Comparison of ENCODE assay signal across 28 cellular contexts in the genomic region with DNA sequence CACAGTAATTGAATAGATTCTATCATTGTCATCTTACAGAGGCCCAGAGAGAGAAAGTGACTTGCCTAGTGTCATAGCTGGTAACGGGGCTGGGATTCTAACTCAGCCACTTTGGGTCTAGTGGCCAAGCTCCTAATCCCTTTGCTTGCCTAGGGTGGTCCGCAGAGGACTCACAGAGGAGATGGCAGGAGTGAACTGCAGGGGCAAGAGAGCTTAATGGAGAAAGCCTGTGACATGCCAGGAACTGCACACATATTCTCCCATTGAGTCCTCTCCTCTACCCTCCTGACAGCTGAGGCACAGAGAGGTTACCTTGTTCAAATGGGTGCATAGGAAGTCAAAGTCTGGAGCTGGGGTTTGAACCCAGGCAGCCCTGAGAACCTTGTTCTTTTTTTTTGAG. TPM values are rescaled to one million over a fixed set of nuclear protein-coding genes. Genes with fewer than 3 reads are reported as not detected.
DNase-seq lines count a peak whose midpoint lies in the region; ATAC-seq and TF ChIP-seq lines count a peak whose summit lies in the region.
"Had no signal": no experiment of that assay in that cellular context is flagged by ENCODE, and none has a peak within 500 bp of the region (broad histone marks: within the 10 kb centered on the region; RNA-seq: fewer than 3 reads in every experiment).

No MANE protein-coding gene starts in this region.

- no peaks in the 10 kb centered on the region for H3K9me3 ChIP-seq in CD4-positive, alpha-beta memory T cell (ENCODE audit: control insufficient read depth in 1 of 2, low read length in 2 of 2)
- H3K9me3 ChIP-seq in trophoblast cell (ENCODE audit: insufficient read depth, low read depth, low read length) (no peaks in the 10 kb centered on the region), neuronal stem cell (replicated peaks in 1 of 2; ENCODE audit: control insufficient read depth in 2 of 2, insufficient read depth in 1 of 2, low read depth in 1 of 2, low read length in 2 of 2) (peaks cover 0 to 7% of the 10 kb centered on the region in 2 donors)
- H3K9me3 ChIP-seq: psoas muscle had no signal

- ATAC-seq in activated B cell treated with CpG ODN at 0.5 μM for 24 hours (ENCODE audit: low read depth): no peak
- ATAC-seq in GM19328 (IDR thresholded peaks at IDR 0.05; ENCODE audit: unreplicated experiment): no peak
- ATAC-seq: HCT116, psoas muscle had no signal

- H3K4me3 ChIP-seq in CD4-positive, alpha-beta memory T cell (ENCODE audit: low read length in 2 of 2): no peak overlapping the region
- H3K4me3 ChIP-seq in trophoblast cell (ENCODE audit: low read depth, low read length) (no peak overlapping the region), neuronal stem cell (ENCODE audit: low read length in 2 of 2) (no peak overlapping the region)
- H3K4me3 ChIP-seq: cardiac muscle cell, psoas muscle had no signal

- H3K4ac ChIP-seq in trophoblast cell (ENCODE audit: low read depth, low read length): no peak overlapping the region
- no peak overlapping the region for H3K4ac ChIP-seq in neuronal stem cell (ENCODE audit: low read length)

- H3K36me3 Mint-ChIP-seq in CD4-positive, alpha-beta memory T cell: peaks cover 22 to 42% of the 10 kb centered on the region in 2 donors
- peaks cover 34% of the 10 kb centered on the region for H3K36me3 Mint-ChIP-seq in activated B cell treated with CpG ODN at 0.5 μM for 24 hours (ENCODE audit: low read depth)
- H3K36me3 Mint-ChIP-seq: activated naive CD4-positive, alpha-beta T cell treated with anti-CD3 and anti-CD28 coated beads, Interleukin-2, amount 50 U/mL, for 24 hours; IgD-negative memory B cell had no signal

- peaks cover 18% of the 10 kb centered on the region for H3K36me3 ChIP-seq in CD4-positive, alpha-beta memory T cell (ENCODE audit: insufficient read depth, low read length)
- H3K36me3 ChIP-seq in trophoblast cell (ENCODE audit: control insufficient read depth in 1 of 2, insufficient read depth in 2 of 2, low read length in 2 of 2): peaks cover 35 to 36% of the 10 kb centered on the region in 2 experiments
- H3K36me3 ChIP-seq in neuronal stem cell (replicated peaks in 1 of 2; ENCODE audit: control insufficient read depth in 2 of 2, insufficient read depth in 2 of 2, low read length in 2 of 2): peaks cover 30 to 32% of the 10 kb centered on the region in 2 donors

- H2BK15ac ChIP-seq in neuronal stem cell (ENCODE audit: low read length): no peak overlapping the region

- H3K14ac ChIP-seq in trophoblast cell (ENCODE audit: low read length): no peak overlapping the region
- no peak overlapping the region for H3K14ac ChIP-seq in neuronal stem cell (ENCODE audit: low read length)

- no peaks in the 10 kb centered on the region for H3K27me3 ChIP-seq in CD4-positive, alpha-beta memory T cell (ENCODE audit: insufficient read depth, low read length)
- H3K27me3 ChIP-seq in trophoblast cell (ENCODE audit: insufficient read depth, low read length): no peaks in the 10 kb centered on the region
- peaks cover 0 to 32% (median 0%) of the 10 kb centered on the region in 3 experiments for H3K27me3 ChIP-seq in neuronal stem cell (ENCODE audit: control insufficient read depth in 3 of 3, insufficient read depth in 3 of 3, low read depth in 1 of 3, low read length in 3 of 3)
- H3K27me3 ChIP-seq: cardiac muscle cell had no signal

- H3K4me2 ChIP-seq in trophoblast cell (ENCODE audit: low read length): no peak overlapping the region
- H3K4me2 ChIP-seq in neuronal stem cell (ENCODE audit: insufficient read depth, low read length, poor library complexity, severe bottlenecking): no peak overlapping the region

- H4K8ac ChIP-seq in trophoblast cell (ENCODE audit: low read depth, low read length): no peak overlapping the region
- no peak overlapping the region for H4K8ac ChIP-seq in neuronal stem cell (ENCODE audit: low read depth, low read length)

- DNase-seq in activated CD8-positive, alpha-beta memory T cell treated with anti-CD3 and anti-CD28 coated beads, Interleukin-2, amount 50 U/mL, for 48 hours: peak; percentile 34
- no peak for DNase-seq in activated CD8-positive, alpha-beta memory T cell treated with anti-CD3 and anti-CD28 coated beads, Interleukin-2, amount 50 U/mL, for 4 hours
- no peak for DNase-seq in CD4-positive, alpha-beta memory T cell
- DNase-seq in activated B cell treated with CpG ODN at 0.5 μM for 24 hours (no peak), trophoblast cell (no peak), superior temporal gyrus (ENCODE audit: extremely low spot score) (no peak), neuronal stem cell (ENCODE audit: low spot score) (no peak)
- DNase-seq: activated CD4-positive, CD25-positive, alpha-beta regulatory T cell treated with anti-CD3 and anti-CD28 coated beads, Interleukin-2, amount 50 U/mL, for 72 hours; aorta; EL; islet precursor cell; NCI-H1092 treated with DMSO at 0.1 percent for 48 hours; NCI-H187 treated with DMSO at 0.1 percent for 48 hours; NCI-H526; psoas muscle; substantia nigra; T-helper 1 cell had no signal

- peak overlapping the region in 2 of 8 donors; percentile 67 to 92 for H3K4me3 Mint-ChIP-seq in CD4-positive, alpha-beta memory T cell
- H3K4me3 Mint-ChIP-seq in activated B cell treated with CpG ODN at 0.5 μM for 24 hours: no peak overlapping the region
- H3K4me3 Mint-ChIP-seq: activated naive CD4-positive, alpha-beta T cell treated with anti-CD3 and anti-CD28 coated beads, Interleukin-2, amount 50 U/mL, for 24 hours had no signal

- H3K27ac Mint-ChIP-seq in CD4-positive, alpha-beta memory T cell: peak overlapping the region; percentile 22 to 91 (median 43)
- peak overlapping the region; percentile 56 for H3K27ac Mint-ChIP-seq in activated B cell treated with CpG ODN at 0.5 μM for 24 hours
- H3K27ac Mint-ChIP-seq: activated naive CD4-positive, alpha-beta T cell treated with anti-CD3 and anti-CD28 coated beads, Interleukin-2, amount 50 U/mL, for 24 hours had no signal

- H3K79me2 ChIP-seq in trophoblast cell (ENCODE audit: control insufficient read depth, insufficient read depth, low read length, poor library complexity): peaks cover 15% of the 10 kb centered on the region

- CTCF ChIA-PET in CD4-positive, alpha-beta memory T cell (lab: Charles Lee; ENCODE audit: partially characterized antibody): interaction anchor here (1.1 kb wide), 1 partner anchor 9 kb away, joined by 3 read pairs; no protein-coding TSS in a partner anchor
- CTCF ChIA-PET in activated B cell treated with CpG ODN at 0.5 μM for 24 hours (lab: Charles Lee): interaction anchor here (1.2 kb wide), 1 partner anchor 12 kb away, joined by 3 read pairs; no protein-coding TSS in a partner anchor

- intact Hi-C loops in CD4-positive, alpha-beta memory T cell (cut with micrococcal nuclease): no loop called here
- intact Hi-C loops in activated B cell treated with CpG ODN at 0.5 μM for 24 hours (cut with micrococcal nuclease): no loop called here

- H3K4me1 Mint-ChIP-seq in CD4-positive, alpha-beta memory T cell: peaks cover 27 to 71% (median 39%) of the 10 kb centered on the region in 4 donors
- peaks cover 33% of the 10 kb centered on the region for H3K4me1 Mint-ChIP-seq in activated B cell treated with CpG ODN at 0.5 μM for 24 hours

- H4K12ac ChIP-seq in trophoblast cell (ENCODE audit: low read depth, low read length): no peak overlapping the region

- H3K79me1 ChIP-seq in trophoblast cell (ENCODE audit: low read length): peaks cover 13% of the 10 kb centered on the region
- peaks cover 10% of the 10 kb centered on the region for H3K79me1 ChIP-seq in neuronal stem cell (ENCODE audit: low read depth, low read length)

- H3K27ac ChIP-seq in CD4-positive, alpha-beta memory T cell (ENCODE audit: low read depth, low read length): no peak overlapping the region
- H3K27ac ChIP-seq in trophoblast cell (ENCODE audit: low read depth, low read length) (no peak overlapping the region), neuronal stem cell (replicated peaks; ENCODE audit: low read length) (no peak overlapping the region)
- H3K27ac ChIP-seq: cardiac muscle cell, psoas muscle had no signal

- H2AK5ac ChIP-seq in trophoblast cell (ENCODE audit: low read length) (no peak overlapping the region), neuronal stem cell (ENCODE audit: low read depth, low read length) (no peak overlapping the region)

- WGBS in trophoblast cell (ENCODE audit: extremely low coverage, insufficient coverage, insufficient read length): no CpG with 5 or more reads among the region's 2 CpGs
- no CpG with 5 or more reads among the region's 2 CpGs for WGBS in neuronal stem cell (ENCODE audit: extremely low coverage in 2 of 2, insufficient read length in 2 of 2, insufficient replicate concordance in 1 of 2), 2 donors

- peaks cover 0 to 2% (median 0%) of the 10 kb centered on the region in 8 donors for H3K9me3 Mint-ChIP-seq in CD4-positive, alpha-beta memory T cell
- H3K9me3 Mint-ChIP-seq in activated B cell treated with CpG ODN at 0.5 μM for 24 hours: no peaks in the 10 kb centered on the region
- H3K9me3 Mint-ChIP-seq: activated naive CD4-positive, alpha-beta T cell treated with anti-CD3 and anti-CD28 coated beads, Interleukin-2, amount 50 U/mL, for 24 hours; IgD-negative memory B cell; neural crest cell had no signal

- H2BK5ac ChIP-seq in trophoblast cell (ENCODE audit: low read depth, low read length, poor library complexity) (no peak overlapping the region), neuronal stem cell (ENCODE audit: low read length) (no peak overlapping the region)

- no peak overlapping the region for H2BK12ac ChIP-seq in trophoblast cell (ENCODE audit: low read length)
- H2BK12ac ChIP-seq in neuronal stem cell (ENCODE audit: low read length): no peak overlapping the region

- H2BK120ac ChIP-seq in trophoblast cell (ENCODE audit: insufficient read depth, low read length, poor library complexity) (no peak overlapping the region), neuronal stem cell (ENCODE audit: low read depth, low read length) (no peak overlapping the region)

- no peak for TF ChIP-seq CTCF in activated B cell treated with CpG ODN at 0.5 μM for 24 hours (IDR thresholded peaks at IDR 0.05)

- H3K23ac ChIP-seq in trophoblast cell (ENCODE audit: low read length) (no peak overlapping the region), neuronal stem cell (ENCODE audit: low read depth, low read length, poor library complexity) (no peak overlapping the region)

- peaks cover 26% of the 10 kb centered on the region for H3K4me1 ChIP-seq in CD4-positive, alpha-beta memory T cell (ENCODE audit: insufficient read depth, low read length)
- peaks cover 10 to 12% of the 10 kb centered on the region in 2 experiments for H3K4me1 ChIP-seq in trophoblast cell (ENCODE audit: control insufficient read depth in 1 of 2, insufficient read depth in 2 of 2, low read length in 2 of 2)
- H3K4me1 ChIP-seq in neuronal stem cell (ENCODE audit: control insufficient read depth in 2 of 2, insufficient read depth in 1 of 2, low read depth in 1 of 2, low read length in 2 of 2): peaks cover 0 to 9% of the 10 kb centered on the region in 2 donors

- POLR2A ChIA-PET in CD4-positive, alpha-beta memory T cell (lab: Charles Lee; ENCODE audit: partially characterized antibody): interaction anchor here (0.6 to 2.3 kb wide), 6 partner anchors 10 to 211 kb away, joined by 3 to 23 read pairs (median 5); a partner anchor contains a TSS
- POLR2A ChIA-PET in activated B cell treated with CpG ODN at 0.5 μM for 24 hours (lab: Charles Lee): interaction anchor here (0.6 to 1.9 kb wide), 4 partner anchors 13 to 96 kb away, joined by 3 to 15 read pairs (median 4); a partner anchor contains a TSS

- H4K91ac ChIP-seq in trophoblast cell (ENCODE audit: low read depth, low read length): no peak overlapping the region
- no peak overlapping the region for H4K91ac ChIP-seq in neuronal stem cell (ENCODE audit: low read depth, low read length, poor library complexity)

- H3K9ac ChIP-seq in trophoblast cell (ENCODE audit: low read length): no peak overlapping the region
- H3K9ac ChIP-seq in neuronal stem cell (ENCODE audit: low read depth, low read length, poor library complexity): no peak overlapping the region

- H3K18ac ChIP-seq in trophoblast cell (ENCODE audit: low read length) (peak overlapping the region; percentile 64), neuronal stem cell (ENCODE audit: low read length) (no peak overlapping the region)

- H3K27me3 Mint-ChIP-seq in CD4-positive, alpha-beta memory T cell: no peaks in the 10 kb centered on the region
- H3K27me3 Mint-ChIP-seq in activated B cell treated with CpG ODN at 0.5 μM for 24 hours: peaks cover 2% of the 10 kb centered on the region
- H3K27me3 Mint-ChIP-seq: activated naive CD4-positive, alpha-beta T cell treated with anti-CD3 and anti-CD28 coated beads, Interleukin-2, amount 50 U/mL, for 24 hours; IgD-negative memory B cell had no signal

- H2AFZ ChIP-seq in trophoblast cell (ENCODE audit: insufficient read depth, low read length, poor library complexity) (no peak overlapping the region), neuronal stem cell (ENCODE audit: low read length) (no peak overlapping the region)

RNA-seq across cellular contexts. Expression of a gene that starts 2.7 kb away (rescaled TPM):
- 10 to 100 TPM; 45.8 to 48.9 TPM for total RNA-seq in CD4-positive, alpha-beta memory T cell
- 10 to 100 TPM; 76.1 to 91.6 TPM for polyA plus RNA-seq in CD4-positive, alpha-beta memory T cell
- 16.4 and 18.0 TPM in 2 replicates for total RNA-seq in activated B cell treated with CpG ODN at 0.5 μM for 24 hours
- 71.4 and 74.4 TPM in 2 replicates for polyA plus RNA-seq in trophoblast cell (2013)
- 36.5 TPM for polyA plus RNA-seq in neuronal stem cell (2013, experiment 1 of 2)
- polyA plus RNA-seq in neuronal stem cell (2013, experiment 2 of 2): 37.1 TPM

RNA-seq across cellular contexts. Expression of a gene that starts 17.3 kb away (rescaled TPM):
- 100 to 1,000 TPM; 204 to 216 TPM for total RNA-seq in CD4-positive, alpha-beta memory T cell
- 1 to 10 TPM; 2.2 to 9.4 TPM for polyA plus RNA-seq in CD4-positive, alpha-beta memory T cell
- total RNA-seq in activated B cell treated with CpG ODN at 0.5 μM for 24 hours: 233 and 236 TPM in 2 replicates
- polyA plus RNA-seq in trophoblast cell (2013): 75.6 and 76.3 TPM in 2 replicates
- polyA plus RNA-seq in neuronal stem cell (2013, experiment 1 of 2): 132 TPM
- polyA plus RNA-seq in neuronal stem cell (2013, experiment 2 of 2): 132 TPM

RNA-seq across cellular contexts. Expression of a gene that starts 22.9 kb away (rescaled TPM):
- not detected for total RNA-seq in CD4-positive, alpha-beta memory T cell
- not detected for polyA plus RNA-seq in CD4-positive, alpha-beta memory T cell
- not detected in 2 replicates for total RNA-seq in activated B cell treated with CpG ODN at 0.5 μM for 24 hours
- polyA plus RNA-seq in trophoblast cell (2013): not detected in 2 replicates
- polyA plus RNA-seq in neuronal stem cell (2013, experiment 1 of 2): not detected
- polyA plus RNA-seq in neuronal stem cell (2013, experiment 2 of 2): not detected
- total RNA-seq: A673, aorta, cardiac muscle cell, dermis microvascular lymphatic vessel endothelial cell, neural crest cell, psoas muscle had no signal
- polyA plus RNA-seq: aorta, BJ, cardiac muscle cell, IgD-negative memory B cell, liver had no signal

RNA-seq across cellular contexts. Expression of a gene that starts 30.9 kb away (rescaled TPM):
- 1 to 10 TPM; 1.2 to 2.7 TPM for total RNA-seq in CD4-positive, alpha-beta memory T cell
- polyA plus RNA-seq in CD4-positive, alpha-beta memory T cell: not detected
- total RNA-seq in activated B cell treated with CpG ODN at 0.5 μM for 24 hours: 1.3 and 2.2 TPM in 2 replicates
- 0.08 TPM in 1 of 2 replicates, not detected in the other for polyA plus RNA-seq in trophoblast cell (2013)
- not detected for polyA plus RNA-seq in neuronal stem cell (2013, experiment 1 of 2)
- 0.01 TPM for polyA plus RNA-seq in neuronal stem cell (2013, experiment 2 of 2)
- polyA plus RNA-seq: aorta, BJ, IgD-negative memory B cell, psoas muscle had no signal

RNA-seq across cellular contexts. Expression of a gene that starts 40.5 kb away (rescaled TPM):
- not detected for total RNA-seq in CD4-positive, alpha-beta memory T cell
- polyA plus RNA-seq in CD4-positive, alpha-beta memory T cell: not detected
- 0.22 and 0.31 TPM in 2 replicates for total RNA-seq in activated B cell treated with CpG ODN at 0.5 μM for 24 hours
- 0.17 and 0.49 TPM in 2 replicates for polyA plus RNA-seq in trophoblast cell (2013)
- polyA plus RNA-seq in neuronal stem cell (2013, experiment 1 of 2): not detected
- not detected for polyA plus RNA-seq in neuronal stem cell (2013, experiment 2 of 2)
- total RNA-seq: A673, dermis microvascular lymphatic vessel endothelial cell, mononuclear cell, neural crest cell had no signal
- polyA plus RNA-seq: aorta, BJ had no signal
